ENCODE assay signal across 22 cellular contexts in the genomic region with DNA sequence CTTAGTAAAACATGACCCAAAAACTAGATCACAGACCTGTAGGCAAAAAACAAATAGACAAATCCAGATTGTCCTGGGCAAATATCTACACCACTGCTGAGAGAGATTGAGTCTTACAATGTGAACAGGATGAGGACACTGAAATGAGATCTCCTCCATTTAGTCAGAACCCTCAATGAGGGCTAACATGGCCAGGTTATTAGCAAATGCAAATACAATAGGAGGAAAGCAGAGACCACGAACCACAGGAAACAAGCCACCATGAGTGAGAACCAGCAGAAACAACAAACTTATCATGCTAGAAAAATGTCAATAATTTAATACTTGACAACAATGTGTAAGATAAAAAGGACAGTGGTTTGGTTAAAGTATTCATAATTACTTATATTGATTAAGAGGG.
"Had no signal": no experiment of that assay in that cellular context is flagged by ENCODE, and none has a peak within 500 bp of the region (broad histone marks: within the 10 kb centered on the region; RNA-seq: fewer than 3 reads in every experiment).

No MANE protein-coding gene starts in this region.

- H3K4me3 ChIP-seq: ovary, prostate gland, thyroid gland, upper lobe of right lung had no signal

- H3K4me1 Mint-ChIP-seq: activated naive CD8-positive, alpha-beta T cell treated with anti-CD3 and anti-CD28 coated beads, Interleukin-2, amount 10 ng/mL, durations not matched to agents 7 days and 5 days had no signal

- ATAC-seq: left ventricle myocardium superior, right cardiac atrium, upper lobe of right lung had no signal

- H3K9me3 Mint-ChIP-seq: activated naive CD8-positive, alpha-beta T cell treated with anti-CD3 and anti-CD28 coated beads, Interleukin-2, amount 10 ng/mL, durations not matched to agents 7 days and 5 days; activated T-cell treated with anti-CD3 and anti-CD28 coated beads, Interleukin-2, amount 50 U/mL, for 24 hours; stimulated activated naive CD8-positive, alpha-beta T cell treated with anti-CD3 and anti-CD28 coated beads, Interleukin-15, Interleukin-2, amounts not matched to agents 100 ng/mL and 50 ng/mL, for 24 hours had no signal

- H3K4me1 ChIP-seq: prostate gland, thyroid gland, upper lobe of right lung had no signal

- H3K27me3 Mint-ChIP-seq: activated T-cell treated with anti-CD3 and anti-CD28 coated beads, Interleukin-2, amount 50 U/mL, for 24 hours had no signal

- DNase-seq: activated CD4-positive, alpha-beta T cell treated with anti-CD3 and anti-CD28 coated beads for 1 hour; activated CD8-positive, alpha-beta memory T cell treated with anti-CD3 and anti-CD28 coated beads for 24 hours; activated CD8-positive, alpha-beta memory T cell treated with anti-CD3 and anti-CD28 coated beads, Interleukin-2, amount 50 U/mL, for 4 hours; activated naive CD4-positive, alpha-beta T cell treated with Interleukin-2 at 50 U/mL for 16 hours; activated naive CD8-positive, alpha-beta T cell treated with anti-CD3 and anti-CD28 coated beads, Interleukin-2, amount 10 ng/mL, durations not matched to agents 7 days and 5 days; activated T-cell treated with anti-CD3 and anti-CD28 coated beads, Interleukin-2, amount 50 U/mL, for 24 hours; amniotic stem cell; effector CD4-positive, alpha-beta T cell; foreskin melanocyte; left ventricle myocardium superior; midbrain; ovary; right cardiac atrium; stimulated activated CD4-positive, alpha-beta T cell treated with anti-CD3 and anti-CD28 coated beads, Interleukin-12 subunit alpha, Interleukin-12 subunit beta, amount 100 ng/mL, for 4 hours; stimulated activated CD4-positive, alpha-beta T cell treated with anti-CD3 and anti-CD28 coated beads, Interleukin-4, amount 100 ng/mL, for 4 hours; substantia nigra; thyroid gland; upper lobe of right lung had no signal

- H3K27ac Mint-ChIP-seq: activated naive CD8-positive, alpha-beta T cell treated with anti-CD3 and anti-CD28 coated beads, Interleukin-2, amount 10 ng/mL, durations not matched to agents 7 days and 5 days; activated T-cell treated with anti-CD3 and anti-CD28 coated beads, Interleukin-2, amount 50 U/mL, for 24 hours; nephron; stimulated activated naive CD8-positive, alpha-beta T cell treated with anti-CD3 and anti-CD28 coated beads, Interleukin-15, Interleukin-2, amounts not matched to agents 100 ng/mL and 50 ng/mL, for 24 hours had no signal

- H3K27me3 ChIP-seq: neutrophil, ovary, thyroid gland, upper lobe of right lung had no signal

- H3K27ac ChIP-seq: neutrophil, ovary, prostate gland, thyroid gland, upper lobe of right lung had no signal

- H3K36me3 ChIP-seq: ovary, prostate gland, thyroid gland, upper lobe of right lung had no signal

- H3K9me3 ChIP-seq: neutrophil, ovary, prostate gland, thyroid gland, upper lobe of right lung had no signal

- H3K36me3 Mint-ChIP-seq: activated naive CD8-positive, alpha-beta T cell treated with anti-CD3 and anti-CD28 coated beads, Interleukin-2, amount 10 ng/mL, durations not matched to agents 7 days and 5 days had no signal

- H3K4me3 Mint-ChIP-seq: activated naive CD8-positive, alpha-beta T cell treated with anti-CD3 and anti-CD28 coated beads, Interleukin-2, amount 10 ng/mL, durations not matched to agents 7 days and 5 days; activated T-cell treated with anti-CD3 and anti-CD28 coated beads, Interleukin-2, amount 50 U/mL, for 24 hours; nephron; stimulated activated naive CD8-positive, alpha-beta T cell treated with anti-CD3 and anti-CD28 coated beads, Interleukin-15, Interleukin-2, amounts not matched to agents 100 ng/mL and 50 ng/mL, for 24 hours had no signal
